Comparison of ENCODE assay signal across 7 cellular contexts in the genomic region with DNA sequence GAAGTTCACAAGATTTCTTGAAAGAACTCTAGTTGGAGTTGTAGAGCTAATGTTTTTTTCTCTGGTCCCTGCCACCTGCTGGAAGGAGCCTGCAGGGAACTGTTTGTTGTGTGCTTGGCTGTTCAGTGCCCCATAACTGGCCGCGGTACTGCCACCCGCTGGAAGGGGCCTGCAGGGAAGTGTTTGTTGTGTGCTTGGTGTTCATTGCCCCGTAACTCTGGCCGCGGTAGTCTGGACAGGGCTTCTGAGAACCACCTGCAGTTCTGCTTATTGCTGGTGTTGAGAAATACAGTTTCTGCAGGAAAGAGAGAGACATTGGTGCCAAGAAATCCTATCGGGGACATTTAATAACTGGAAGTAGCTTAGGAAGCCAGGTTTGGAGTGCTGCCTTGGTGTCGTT. TPM values are rescaled to one million over a fixed set of nuclear protein-coding genes. Genes with fewer than 3 reads are reported as not detected.
DNase-seq lines count a peak whose midpoint lies in the region; ATAC-seq, FAIRE-seq and TF ChIP-seq lines count a peak whose summit lies in the region.

No MANE protein-coding gene starts in this region.

- no peaks in the 10 kb centered on the region for H3K9me3 ChIP-seq in body of pancreas

- FAIRE-seq in urothelium cell line (lab: Jason Lieb, UNC): no peak

- H3K4me1 ChIP-seq in body of pancreas: peaks cover 55% of the 10 kb centered on the region

- DNase-seq in GM04504 (ENCODE audit: low read depth) (peak; percentile 22), NCI-H1694 (lab: John Stamatoyannopoulos, UW) (peak; percentile 55), body of pancreas (peak; percentile 52 to 69 (median 64)), iris pigment epithelial cell (ENCODE audit: low read depth) (peak; percentile 58), urothelium cell line (ENCODE audit: low spot score) (peak; percentile 64)

- H3K27me3 ChIP-seq in body of pancreas: no peaks in the 10 kb centered on the region

- no peaks in the 10 kb centered on the region for H3K36me3 ChIP-seq in body of pancreas (replicated peaks in 1 of 2; ENCODE audit: insufficient read depth in 1 of 2, low read depth in 2 of 2)

- intact Hi-C loops in body of pancreas (cut with DNase I): no loop called here

- 7 to 10% methylated on average over 6 to 8 of the region's 8 CpGs for WGBS in body of pancreas, 2 donors

- H3K4me3 ChIP-seq in body of pancreas: no peak overlapping the region

- ATAC-seq in body of pancreas (peak; percentile 64), GM18873 (IDR thresholded peaks at IDR 0.05; ENCODE audit: low FRiP score, unreplicated experiment) (no peak), HG03457 (IDR thresholded peaks at IDR 0.05; ENCODE audit: unreplicated experiment) (no peak)

- peak; percentile 27 to 74 (median 64) for TF ChIP-seq CTCF in body of pancreas (IDR thresholded peaks at IDR 0.05)

- no peak overlapping the region for H3K27ac ChIP-seq in body of pancreas

- TF ChIP-seq POLR2A in body of pancreas (IDR thresholded peaks at IDR 0.05): no peak

RNA-seq across cellular contexts. Expression of gene AGAP1, which starts 58.1 kb away (rescaled TPM):
- total RNA-seq in body of pancreas: 10 to 100 TPM; 21.3 to 32.6 TPM
